ENCODE assay signal across 8 cellular contexts in genomic region chr22:38180841-38181452, GRCh38. TPM values are rescaled to one million over a fixed set of nuclear protein-coding genes. Genes with fewer than 3 reads are reported as not detected.
DNase-seq lines count a peak whose midpoint lies in the region; ATAC-seq and TF ChIP-seq lines count a peak whose summit lies in the region.

No MANE protein-coding gene starts in this region.

- peak overlapping the region; percentile 96 for H3K27ac ChIP-seq in osteoblast (ENCODE audit: low read depth, low read length)

- H3K36me3 ChIP-seq in osteoblast (ENCODE audit: insufficient read depth, low read length), result no peaks in the 10 kb centered on the region

- no peaks in the 10 kb centered on the region for H4K20me1 ChIP-seq in osteoblast (ENCODE audit: insufficient read depth, low read length)

- no peaks in the 10 kb centered on the region for H3K9me3 Mint-ChIP-seq in activated CD8-positive, alpha-beta memory T cell treated with anti-CD3 and anti-CD28 coated beads, Interleukin-2, amount 10 ng/mL, durations not matched to agents 7 days and 5 days (ENCODE audit: low read depth)

- no peaks in the 10 kb centered on the region for H3K79me2 ChIP-seq in osteoblast (ENCODE audit: insufficient read depth, low read length)

- TF ChIP-seq CTCF in fibroblast of pulmonary artery (IDR thresholded peaks at IDR 0.05; ENCODE audit: low read length, missing control alignments), result no peak
- no peak for TF ChIP-seq CTCF in osteoblast (IDR thresholded peaks at IDR 0.05; ENCODE audit: extremely low read depth, low read depth, low read length)

- ATAC-seq in HG03520 (IDR thresholded peaks at IDR 0.05; ENCODE audit: unreplicated experiment), result peak; percentile 33
- peak; percentile 6 for ATAC-seq in activated CD8-positive, alpha-beta memory T cell treated with anti-CD3 and anti-CD28 coated beads, Interleukin-2, amount 10 ng/mL, durations not matched to agents 7 days and 5 days

- H3K4me1 Mint-ChIP-seq in activated CD8-positive, alpha-beta memory T cell treated with anti-CD3 and anti-CD28 coated beads, Interleukin-2, amount 10 ng/mL, durations not matched to agents 7 days and 5 days, result peaks cover 63% of the 10 kb centered on the region

- DNase-seq in ELF-1 (ENCODE audit: low read depth, low spot score) (peak; percentile 81), fibroblast of pulmonary artery (ENCODE audit: low read depth) (peak; percentile 33), osteoblast (ENCODE audit: insufficient read length, low spot score, missing footprints) (no peak), epidermal melanocyte (ENCODE audit: insufficient read length, low spot score) (no peak), NCI-H2227 treated with DMSO at 0.1 percent for 48 hours (lab: John Stamatoyannopoulos, UW) (no peak), SKM-1 treated with dmso at 0.1 percent for 144 hours (lab: John Stamatoyannopoulos, UW; ENCODE audit: unreplicated experiment) (no peak)
- peak; percentile 75 for DNase-seq in activated CD8-positive, alpha-beta memory T cell treated with anti-CD3 and anti-CD28 coated beads, Interleukin-2, amount 10 ng/mL, durations not matched to agents 7 days and 5 days

- peaks cover 2% of the 10 kb centered on the region for H3K36me3 Mint-ChIP-seq in activated CD8-positive, alpha-beta memory T cell treated with anti-CD3 and anti-CD28 coated beads, Interleukin-2, amount 10 ng/mL, durations not matched to agents 7 days and 5 days

- H3K4me1 ChIP-seq in osteoblast (ENCODE audit: insufficient read depth, low read length), result peaks cover 45% of the 10 kb centered on the region

- no peaks in the 10 kb centered on the region for H3K9me3 ChIP-seq in osteoblast (ENCODE audit: low read depth, low read length)

- peak overlapping the region; percentile 95 for H3K4me2 ChIP-seq in osteoblast (ENCODE audit: insufficient read depth, low read length)

- H3K4me3 Mint-ChIP-seq in activated CD8-positive, alpha-beta memory T cell treated with anti-CD3 and anti-CD28 coated beads, Interleukin-2, amount 10 ng/mL, durations not matched to agents 7 days and 5 days, result peak overlapping the region; percentile 100

- no peaks in the 10 kb centered on the region for H3K27me3 ChIP-seq in osteoblast (ENCODE audit: insufficient read depth, low read length)

- CTCF ChIA-PET in activated CD8-positive, alpha-beta memory T cell treated with anti-CD3 and anti-CD28 coated beads, Interleukin-2, amount 10 ng/mL, durations not matched to agents 7 days and 5 days (lab: Charles Lee), result interaction anchor here (0.8 to 2.0 kb wide), 5 partner anchors 20 to 129 kb away, joined by 3 to 6 read pairs (median 4); no protein-coding TSS in a partner anchor

- peak overlapping the region; percentile 100 for H3K27ac Mint-ChIP-seq in activated CD8-positive, alpha-beta memory T cell treated with anti-CD3 and anti-CD28 coated beads, Interleukin-2, amount 10 ng/mL, durations not matched to agents 7 days and 5 days

- peak overlapping the region; percentile 94 for H2AFZ ChIP-seq in osteoblast (ENCODE audit: low read length)

- H3K27me3 Mint-ChIP-seq in activated CD8-positive, alpha-beta memory T cell treated with anti-CD3 and anti-CD28 coated beads, Interleukin-2, amount 10 ng/mL, durations not matched to agents 7 days and 5 days, result peaks cover 4% of the 10 kb centered on the region

- peak overlapping the region; percentile 60 for H3K4me3 ChIP-seq in fibroblast of pulmonary artery (replicated peaks; ENCODE audit: low read depth, low read length)
- peak overlapping the region; percentile 75 for H3K4me3 ChIP-seq in osteoblast (ENCODE audit: insufficient read depth, low read length)

RNA-seq across cellular contexts. Expression of gene PLA2G6, which starts 0.7 kb away (rescaled TPM):
- total RNA-seq in activated CD8-positive, alpha-beta memory T cell treated with anti-CD3 and anti-CD28 coated beads, Interleukin-2, amount 10 ng/mL, durations not matched to agents 7 days and 5 days, result 10 to 100 TPM; 41.1 to 71.4 TPM
- 12.3 and 17.7 TPM in 2 replicates for total RNA-seq in osteoblast

RNA-seq across cellular contexts. Expression of gene MAFF, which starts 20.8 kb away (rescaled TPM):
- 1 to 10 TPM; 6.6 to 7.8 TPM for total RNA-seq in activated CD8-positive, alpha-beta memory T cell treated with anti-CD3 and anti-CD28 coated beads, Interleukin-2, amount 10 ng/mL, durations not matched to agents 7 days and 5 days
- total RNA-seq in osteoblast, result 16.5 and 22.4 TPM in 2 replicates

Comparison
In these comparisons a context has a peak if more than half of its experiments do, and no peak if none do; other contexts are left out.
1. DNase-seq: peak in ELF-1 (single experiment), activated CD8-positive, alpha-beta memory T cell treated with anti-CD3 and anti-CD28 coated beads, Interleukin-2, amount 10 ng/mL, durations not matched to agents 7 days and 5 days (single experiment) and fibroblast of pulmonary artery (single experiment); none in osteoblast (single experiment), epidermal melanocyte (single experiment), NCI-H2227 treated with DMSO at 0.1 percent for 48 hours (single experiment) and SKM-1 treated with dmso at 0.1 percent for 144 hours (single experiment).